In the genomic region with DNA sequence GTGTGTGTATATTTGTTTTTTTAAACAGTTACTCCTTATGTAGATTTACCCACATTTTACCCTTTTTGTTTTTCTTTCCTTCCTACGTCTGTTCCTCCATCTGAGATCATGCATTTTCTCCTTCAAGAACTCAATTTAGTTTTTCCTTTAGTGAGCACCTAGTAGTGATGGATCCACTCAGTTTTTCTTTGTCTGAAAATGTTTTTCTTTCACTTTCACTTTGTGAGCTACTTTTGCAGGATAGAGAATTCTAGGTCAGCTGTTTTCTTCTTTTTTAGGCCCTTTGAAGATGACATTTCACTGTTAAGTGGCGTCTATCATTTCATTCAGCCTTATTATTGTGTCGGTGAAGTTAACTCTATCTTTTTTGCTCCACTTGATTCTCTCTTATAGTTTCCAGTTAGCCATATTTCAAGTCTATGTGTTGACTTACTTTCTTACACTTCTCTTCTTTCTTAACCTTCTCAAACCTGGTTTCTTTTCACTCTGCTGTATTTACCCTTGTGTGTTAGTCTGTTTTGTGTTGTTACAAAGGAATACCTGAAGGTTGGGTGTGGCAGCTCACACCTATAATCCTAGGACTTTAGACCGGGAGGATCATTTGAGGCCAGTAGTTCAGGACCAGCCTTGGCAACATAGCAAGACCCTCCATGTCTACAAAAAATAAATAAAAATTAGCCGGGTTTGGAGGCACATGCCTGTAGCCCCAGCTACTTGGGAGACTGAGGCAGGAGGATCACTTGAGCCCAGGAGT, we compare ENCODE assay signal across 13 cellular contexts. TPM values are rescaled to one million over a fixed set of nuclear protein-coding genes. Genes with fewer than 3 reads are reported as not detected.
A peak's percentile ranks its signal among the peaks of the same experiment; 100 is the strongest.
DNase-seq lines count a peak whose midpoint lies in the region; ATAC-seq and TF ChIP-seq lines count a peak whose summit lies in the region.
"Had no signal": no experiment of that assay in that cellular context is flagged by ENCODE, and none has a peak within 500 bp of the region (broad histone marks: within the 10 kb centered on the region; RNA-seq: fewer than 3 reads in every experiment).

No MANE protein-coding gene starts in this region.

- peaks cover 0 to 19% (median 13%) of the 10 kb centered on the region in 10 experiments; a peak in 15 of 20 replicates for H3K4me1 ChIP-seq in BLaER1 treated with 17β-estradiol and CSF1 and Interleukin-3, amounts not matched to agents 10 nM and 100 nM
- H3K4me1 ChIP-seq: tibial nerve had no signal

- peaks cover 24% of the 10 kb centered on the region for H3K4me1 Mint-ChIP-seq in HFFc6 (ENCODE audit: low read depth)

- H3K4me2 ChIP-seq in BLaER1 treated with 17β-estradiol and CSF1 and Interleukin-3, amounts not matched to agents 10 nM and 100 nM: peak overlapping the region; percentile 16 to 62 (median 38); a peak in 18 of 22 replicates

- H3K36me3 Mint-ChIP-seq in HFFc6 (ENCODE audit: low read depth): peaks cover 38% of the 10 kb centered on the region
- peaks cover 20 to 21% of the 10 kb centered on the region in 2 donors for H3K36me3 Mint-ChIP-seq in activated naive CD4-positive, alpha-beta T cell treated with anti-CD3 and anti-CD28 coated beads, Interleukin-2, amount 50 U/mL, for 72 hours

- no peak overlapping the region for H3K4me3 ChIP-seq in BLaER1 treated with 17β-estradiol and CSF1 and Interleukin-3, amounts not matched to agents 10 nM and 100 nM

- no peak overlapping the region for H3K9ac ChIP-seq in BLaER1 treated with 17β-estradiol and CSF1 and Interleukin-3, amounts not matched to agents 10 nM and 100 nM

- peak in 1 of 2 donors; percentile 44 for ATAC-seq in activated naive CD4-positive, alpha-beta T cell treated with anti-CD3 and anti-CD28 coated beads, Interleukin-2, amount 50 U/mL, for 72 hours
- ATAC-seq in GM19324 (IDR thresholded peaks at IDR 0.05; ENCODE audit: low FRiP score, unreplicated experiment) (no peak), GM19023 (IDR thresholded peaks at IDR 0.05; ENCODE audit: unreplicated experiment) (no peak)

- TF ChIP-seq CTCF in HFFc6 (IDR thresholded peaks at IDR 0.05): no peak

- no peaks in the 10 kb centered on the region for H4K20me1 ChIP-seq in BLaER1 treated with 17β-estradiol and CSF1 and Interleukin-3, amounts not matched to agents 10 nM and 100 nM

- peak overlapping the region; percentile 48 for H3K27ac Mint-ChIP-seq in HFFc6
- H3K27ac Mint-ChIP-seq in activated naive CD4-positive, alpha-beta T cell treated with anti-CD3 and anti-CD28 coated beads, Interleukin-2, amount 50 U/mL, for 72 hours: peak overlapping the region; percentile 6 to 85

- DNase-seq in HFFc6 (no peak), lung microvascular endothelial cell (ENCODE audit: low read depth in 2 of 2) (peak; percentile 7 to 23), ecto neural progenitor cell (ENCODE audit: low spot score) (no peak), NCI-H1694 treated with DMSO at 0.1 percent for 48 hours (lab: John Stamatoyannopoulos, UW) (no peak)
- DNase-seq in activated naive CD4-positive, alpha-beta T cell treated with anti-CD3 and anti-CD28 coated beads, Interleukin-2, amount 50 U/mL, for 72 hours (ENCODE audit: low spot score in 2 of 2): no peak
- DNase-seq: COR-L47; effector CD4-positive, alpha-beta T cell; NCI-H524 treated with DMSO at 0.1 percent for 48 hours; nucleus accumbens had no signal

- H3K9me3 Mint-ChIP-seq in HFFc6: no peaks in the 10 kb centered on the region
- H3K9me3 Mint-ChIP-seq in activated naive CD4-positive, alpha-beta T cell treated with anti-CD3 and anti-CD28 coated beads, Interleukin-2, amount 50 U/mL, for 72 hours: no peaks in the 10 kb centered on the region

- no peaks in the 10 kb centered on the region for H3K27me3 ChIP-seq in BLaER1 treated with 17β-estradiol and CSF1 and Interleukin-3, amounts not matched to agents 10 nM and 100 nM
- H3K27me3 ChIP-seq: tibial nerve had no signal

- peaks cover 61 to 91% (median 75%) of the 10 kb centered on the region in 11 experiments for H3K36me3 ChIP-seq in BLaER1 treated with 17β-estradiol and CSF1 and Interleukin-3, amounts not matched to agents 10 nM and 100 nM

- peak overlapping the region; percentile 67 for H3K4me3 Mint-ChIP-seq in HFFc6

- peak overlapping the region in 6 of 11 experiments; percentile 12 to 58 (median 24); a peak in 8 of 22 replicates for H3K27ac ChIP-seq in BLaER1 treated with 17β-estradiol and CSF1 and Interleukin-3, amounts not matched to agents 10 nM and 100 nM
- H3K27ac ChIP-seq: tibial nerve had no signal

- H3K9me3 ChIP-seq in BLaER1 treated with 17β-estradiol and CSF1 and Interleukin-3, amounts not matched to agents 10 nM and 100 nM (replicated peaks in 1 of 11): no peaks in the 10 kb centered on the region
- H3K9me3 ChIP-seq: tibial nerve had no signal

- no peaks in the 10 kb centered on the region for H3K27me3 Mint-ChIP-seq in HFFc6 (ENCODE audit: insufficient read depth)

RNA-seq across cellular contexts. Expression of gene PRKCI, which starts 55.8 kb away (rescaled TPM):
- 10 to 100 TPM; 24.9 to 32.5 (median 27.7) TPM for total RNA-seq in HFFc6 (2021; fragmentation: NEBNext Ultra II Directional; extraction: Animal tissue kit (Norgen Biotek cat#: 25700))
- 10 to 100 TPM; 24.5 to 34.0 TPM for total RNA-seq in activated naive CD4-positive, alpha-beta T cell treated with anti-CD3 and anti-CD28 coated beads, Interleukin-2, amount 50 U/mL, for 72 hours
- 18.7 and 23.1 TPM in 2 replicates for total RNA-seq in lung microvascular endothelial cell

Comparison
In these comparisons a context has a peak if more than half of its experiments do, and no peak if none do; other contexts are left out.
1. DNase-seq: peak in lung microvascular endothelial cell (2 of 2); none in HFFc6 (single experiment), activated naive CD4-positive, alpha-beta T cell treated with anti-CD3 and anti-CD28 coated beads, Interleukin-2, amount 50 U/mL, for 72 hours (0 of 2), ecto neural progenitor cell (single experiment) and NCI-H1694 treated with DMSO at 0.1 percent for 48 hours (single experiment).